15 cellular contexts compared by ENCODE assay signal in the genomic region with DNA sequence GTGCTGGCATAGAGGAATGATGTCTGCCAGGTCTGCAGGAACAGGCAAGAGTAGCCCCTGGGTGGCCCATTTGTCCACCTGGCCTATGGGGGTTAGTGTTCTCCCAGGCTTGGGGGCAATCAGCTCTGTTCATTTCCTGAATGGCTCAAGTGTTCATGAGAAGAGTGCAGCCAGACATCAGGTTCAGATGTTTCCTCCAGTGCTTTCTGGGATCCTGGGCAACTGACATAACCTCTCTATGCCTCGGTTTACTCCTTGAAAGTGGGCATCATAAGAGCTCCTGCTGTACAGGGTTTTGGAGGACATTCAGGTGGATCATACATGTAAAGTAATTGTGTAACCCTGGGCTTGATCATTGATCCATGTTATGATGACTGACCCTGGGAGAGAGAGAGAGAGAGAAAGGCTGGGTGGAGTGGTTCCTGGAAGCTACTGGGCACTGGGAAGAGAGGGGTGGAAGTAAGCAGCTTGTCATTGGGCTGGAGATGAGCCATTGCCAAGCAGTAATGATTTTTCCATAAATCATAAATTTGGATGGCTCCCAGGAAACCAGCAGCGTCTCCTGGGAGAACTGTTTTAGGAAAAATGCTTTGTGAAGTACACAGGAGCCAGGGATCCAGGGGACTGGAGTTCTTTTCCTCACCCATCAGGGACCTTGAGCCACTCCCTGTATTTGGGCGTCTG. TPM values are rescaled to one million over a fixed set of nuclear protein-coding genes. Genes with fewer than 3 reads are reported as not detected.
DNase-seq lines count a peak whose midpoint lies in the region; ATAC-seq and TF ChIP-seq lines count a peak whose summit lies in the region.
"Had no signal": no experiment of that assay in that cellular context is flagged by ENCODE, and none has a peak within 500 bp of the region (broad histone marks: within the 10 kb centered on the region; RNA-seq: fewer than 3 reads in every experiment).

No MANE protein-coding gene starts in this region.

- CTCF ChIA-PET in activated CD4-positive, alpha-beta T cell treated with anti-CD3 and anti-CD28 coated beads, Interleukin-2, amount 10 ng/mL, durations not matched to agents 7 days and 5 days (lab: Charles Lee): no interaction called here

- H3K27ac ChIP-seq in neuronal stem cell (replicated peaks; ENCODE audit: low read length) (no peak overlapping the region), vagina (peak overlapping the region; percentile 56)
- H3K27ac ChIP-seq: cardiac muscle cell, KMS-11 had no signal

- no peak for TF ChIP-seq POLR2A in vagina (IDR thresholded peaks at IDR 0.05)

- peaks cover 0 to 10% (median 5%) of the 10 kb centered on the region in 3 donors for H3K27me3 Mint-ChIP-seq in immature natural killer cell (ENCODE audit: low read depth in 3 of 3)
- peaks cover 26% of the 10 kb centered on the region for H3K27me3 Mint-ChIP-seq in activated CD4-positive, alpha-beta T cell treated with anti-CD3 and anti-CD28 coated beads, Interleukin-2, amount 10 ng/mL, durations not matched to agents 7 days and 5 days

- H3K4me1 ChIP-seq in neuronal stem cell (ENCODE audit: control insufficient read depth in 2 of 2, insufficient read depth in 1 of 2, low read depth in 1 of 2, low read length in 2 of 2) (no peaks in the 10 kb centered on the region), vagina (peaks cover 17% of the 10 kb centered on the region)

- DNase-seq in left cardiac atrium: no peak
- no peak for DNase-seq in Right ventricle myocardium superior
- DNase-seq in ecto neural progenitor cell (ENCODE audit: low spot score): peak; percentile 21
- DNase-seq in neuronal stem cell (ENCODE audit: low spot score): no peak
- DNase-seq in vagina (ENCODE audit: extremely low spot score in 2 of 2): peak in 1 of 2 donors; percentile 65
- DNase-seq in immature natural killer cell: no peak
- no peak for DNase-seq in activated CD4-positive, alpha-beta T cell treated with anti-CD3 and anti-CD28 coated beads, Interleukin-2, amount 10 ng/mL, durations not matched to agents 7 days and 5 days
- DNase-seq: activated naive CD4-positive, alpha-beta T cell treated with Interleukin-2 at 50 U/mL for 16 hours; GF-D8; GOT3; naive thymus-derived CD8-positive, alpha-beta T cell; NCI-H2081 treated with DMSO at 0.1 percent for 48 hours had no signal

- no peak overlapping the region for H2AFZ ChIP-seq in neuronal stem cell (ENCODE audit: low read length)

- TF ChIP-seq CTCF in vagina (IDR thresholded peaks at IDR 0.05): no peak

- peaks cover 0 to 3% (median 0%) of the 10 kb centered on the region in 3 experiments for H3K27me3 ChIP-seq in neuronal stem cell (ENCODE audit: control insufficient read depth in 3 of 3, insufficient read depth in 3 of 3, low read depth in 1 of 3, low read length in 3 of 3)
- H3K27me3 ChIP-seq in vagina: no peaks in the 10 kb centered on the region
- H3K27me3 ChIP-seq: cardiac muscle cell had no signal

- no peak overlapping the region for H2BK120ac ChIP-seq in neuronal stem cell (ENCODE audit: low read depth, low read length)

- no CpG with 5 or more reads among the region's 3 CpGs for WGBS in neuronal stem cell (ENCODE audit: extremely low coverage in 2 of 2, insufficient read length in 2 of 2, insufficient replicate concordance in 1 of 2), 2 donors

- no peak overlapping the region for H4K91ac ChIP-seq in neuronal stem cell (ENCODE audit: low read depth, low read length, poor library complexity)

- H3K4me1 Mint-ChIP-seq in immature natural killer cell: no peaks in the 10 kb centered on the region
- H3K4me1 Mint-ChIP-seq in activated CD4-positive, alpha-beta T cell treated with anti-CD3 and anti-CD28 coated beads, Interleukin-2, amount 10 ng/mL, durations not matched to agents 7 days and 5 days: no peaks in the 10 kb centered on the region
- H3K4me1 Mint-ChIP-seq: naive thymus-derived CD8-positive, alpha-beta T cell had no signal

- H3K9me3 ChIP-seq in neuronal stem cell (replicated peaks in 1 of 2; ENCODE audit: control insufficient read depth in 2 of 2, insufficient read depth in 1 of 2, low read depth in 1 of 2, low read length in 2 of 2) (no peaks in the 10 kb centered on the region), vagina (no peaks in the 10 kb centered on the region)

- H3K27ac Mint-ChIP-seq in immature natural killer cell: no peak overlapping the region
- no peak overlapping the region for H3K27ac Mint-ChIP-seq in activated CD4-positive, alpha-beta T cell treated with anti-CD3 and anti-CD28 coated beads, Interleukin-2, amount 10 ng/mL, durations not matched to agents 7 days and 5 days

- no peak overlapping the region for H2BK5ac ChIP-seq in neuronal stem cell (ENCODE audit: low read length)

- no peak overlapping the region for H3K4me3 Mint-ChIP-seq in immature natural killer cell
- H3K4me3 Mint-ChIP-seq in activated CD4-positive, alpha-beta T cell treated with anti-CD3 and anti-CD28 coated beads, Interleukin-2, amount 10 ng/mL, durations not matched to agents 7 days and 5 days: no peak overlapping the region
- H3K4me3 Mint-ChIP-seq: naive thymus-derived CD8-positive, alpha-beta T cell had no signal

- no peak overlapping the region for H4K8ac ChIP-seq in neuronal stem cell (ENCODE audit: low read depth, low read length)

- H3K79me1 ChIP-seq in neuronal stem cell (ENCODE audit: low read depth, low read length): no peaks in the 10 kb centered on the region

- H3K36me3 Mint-ChIP-seq in immature natural killer cell: no peaks in the 10 kb centered on the region
- H3K36me3 Mint-ChIP-seq in activated CD4-positive, alpha-beta T cell treated with anti-CD3 and anti-CD28 coated beads, Interleukin-2, amount 10 ng/mL, durations not matched to agents 7 days and 5 days (ENCODE audit: low read depth): no peaks in the 10 kb centered on the region

- POLR2A ChIA-PET in activated CD4-positive, alpha-beta T cell treated with anti-CD3 and anti-CD28 coated beads, Interleukin-2, amount 10 ng/mL, durations not matched to agents 7 days and 5 days (lab: Charles Lee): no interaction called here

- no peak overlapping the region for H2AK5ac ChIP-seq in neuronal stem cell (ENCODE audit: low read depth, low read length)

- intact Hi-C loops in left cardiac atrium (cut with DNase I): no loop called here
- intact Hi-C loops in Right ventricle myocardium superior (cut with DNase I): no loop called here
- intact Hi-C loops in vagina (cut with DNase I): no loop called here

- H3K4me2 ChIP-seq in neuronal stem cell (ENCODE audit: insufficient read depth, low read length, poor library complexity, severe bottlenecking): no peak overlapping the region
- H3K4me2 ChIP-seq: KMS-11 had no signal

- H2BK12ac ChIP-seq in neuronal stem cell (ENCODE audit: low read length): no peak overlapping the region

- H3K4ac ChIP-seq in neuronal stem cell (ENCODE audit: low read length): no peak overlapping the region

- peak overlapping the region; percentile 75 for H3K18ac ChIP-seq in neuronal stem cell (ENCODE audit: low read length)

- peak overlapping the region; percentile 84 for H2BK15ac ChIP-seq in neuronal stem cell (ENCODE audit: low read length)

- H3K36me3 ChIP-seq in neuronal stem cell (replicated peaks in 1 of 2; ENCODE audit: control insufficient read depth in 2 of 2, insufficient read depth in 2 of 2, low read length in 2 of 2): no peaks in the 10 kb centered on the region
- no peaks in the 10 kb centered on the region for H3K36me3 ChIP-seq in vagina
- H3K36me3 ChIP-seq: cardiac muscle cell had no signal

- peaks cover 0 to 2% (median 0%) of the 10 kb centered on the region in 6 donors for H3K9me3 Mint-ChIP-seq in immature natural killer cell
- no peaks in the 10 kb centered on the region for H3K9me3 Mint-ChIP-seq in activated CD4-positive, alpha-beta T cell treated with anti-CD3 and anti-CD28 coated beads, Interleukin-2, amount 10 ng/mL, durations not matched to agents 7 days and 5 days

- ATAC-seq in left cardiac atrium (peak; percentile 31 to 34), Right ventricle myocardium superior (ENCODE audit: poor library complexity) (no peak), GM19397 (IDR thresholded peaks at IDR 0.05; ENCODE audit: unreplicated experiment) (no peak)
- ATAC-seq: naive thymus-derived CD8-positive, alpha-beta T cell had no signal

- no peak overlapping the region for H3K14ac ChIP-seq in neuronal stem cell (ENCODE audit: low read length)

- H3K4me3 ChIP-seq in neuronal stem cell (ENCODE audit: low read length in 2 of 2) (no peak overlapping the region), vagina (no peak overlapping the region)
- H3K4me3 ChIP-seq: cardiac muscle cell had no signal

- no peak overlapping the region for H3K9ac ChIP-seq in neuronal stem cell (ENCODE audit: low read depth, low read length, poor library complexity)
- H3K9ac ChIP-seq: KMS-11 had no signal

- H3K23ac ChIP-seq in neuronal stem cell (ENCODE audit: low read depth, low read length, poor library complexity): no peak overlapping the region

RNA-seq across cellular contexts. Expression of gene ACCSL, which starts 30.2 kb away (rescaled TPM):
- total RNA-seq in left cardiac atrium (not detected), Right ventricle myocardium superior (not detected), vagina (not detected)
- not detected for polyA plus RNA-seq in neuronal stem cell (2013, experiment 1 of 2)
- not detected for polyA plus RNA-seq in neuronal stem cell (2013, experiment 2 of 2)
- not detected for polyA plus RNA-seq in immature natural killer cell
- not detected for total RNA-seq in activated CD4-positive, alpha-beta T cell treated with anti-CD3 and anti-CD28 coated beads, Interleukin-2, amount 10 ng/mL, durations not matched to agents 7 days and 5 days
- total RNA-seq: cardiac muscle cell; naive thymus-derived CD8-positive, alpha-beta T cell had no signal
- polyA plus RNA-seq: cardiac muscle cell; naive thymus-derived CD8-positive, alpha-beta T cell had no signal

RNA-seq across cellular contexts. Expression of gene ACCS, which starts 48.5 kb away (rescaled TPM):
- total RNA-seq in left cardiac atrium (1 to 10 TPM; 8.5 to 9.1 TPM), Right ventricle myocardium superior (6.3 TPM), vagina (8.1 TPM)
- 3.2 TPM for polyA plus RNA-seq in neuronal stem cell (2013, experiment 1 of 2)
- 3.4 TPM for polyA plus RNA-seq in neuronal stem cell (2013, experiment 2 of 2)
- 1 to 10 TPM; 1.8 to 4.8 (median 3.8) TPM for polyA plus RNA-seq in immature natural killer cell
- total RNA-seq in activated CD4-positive, alpha-beta T cell treated with anti-CD3 and anti-CD28 coated beads, Interleukin-2, amount 10 ng/mL, durations not matched to agents 7 days and 5 days: 10 to 100 TPM; 11.6 to 11.7 TPM

Comparison
In these comparisons a context has a peak if more than half of its experiments do, and no peak if none do; other contexts are left out.
1. ATAC-seq: peak in left cardiac atrium (2 of 2); none in Right ventricle myocardium superior (single experiment) and GM19397 (single experiment).